Comparison of ENCODE assay signal across 36 cellular contexts in the genomic region with DNA sequence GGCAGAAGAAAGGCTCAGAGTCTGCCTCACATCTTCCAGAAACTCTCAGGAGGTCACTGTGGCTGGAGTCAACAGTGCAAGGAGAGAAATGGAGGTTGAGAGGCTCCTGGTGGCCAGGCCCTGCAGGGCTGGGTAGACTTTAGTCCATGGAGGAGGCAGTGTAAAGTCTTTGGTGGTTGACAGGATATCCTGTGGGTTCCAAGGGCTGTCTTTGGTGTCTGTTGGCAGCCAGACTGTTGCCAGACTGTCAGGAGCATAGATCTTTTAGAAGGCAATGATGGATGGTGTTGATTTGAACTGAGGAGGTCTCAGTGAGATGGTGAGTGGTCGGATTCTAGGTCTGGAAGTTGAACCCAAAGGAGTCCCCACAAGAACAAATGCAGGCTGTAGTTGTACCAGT. TPM values are rescaled to one million over a fixed set of nuclear protein-coding genes. Genes with fewer than 3 reads are reported as not detected.
"Had no signal": no experiment of that assay in that cellular context is flagged by ENCODE, and none has a peak within 500 bp of the region (broad histone marks: within the 10 kb centered on the region; RNA-seq: fewer than 3 reads in every experiment).

No MANE protein-coding gene starts in this region.

- H3K4me1 ChIP-seq: lower lobe of right lung, neural progenitor cell, parathyroid adenoma, right atrium auricular region, right lobe of liver, tibial nerve, uterus had no signal

- H3K4me2 ChIP-seq: neural progenitor cell, smooth muscle cell had no signal

- H3K4me1 Mint-ChIP-seq: immature natural killer cell; naive B cell; natural killer cell; nephron progenitor cell; neural progenitor cell; stimulated activated memory B cell treated with anti-CD40 and anti-IgM and Interleukin-4, amounts not matched to agents 10 μg/mL and 1 μg/mL and 100 μg/mL, for 72 hours; stimulated activated naive CD8-positive, alpha-beta T cell treated with anti-CD3 and anti-CD28 coated beads, Interleukin-15, amount 100 ng/mL, for 72 hours had no signal

- H3K27me3 ChIP-seq: neural progenitor cell, neutrophil, right atrium auricular region, right lobe of liver, tibial nerve, uterus had no signal

- H3K9me3 ChIP-seq: lower lobe of right lung, neutrophil, right lobe of liver, uterus had no signal

- ATAC-seq: lower lobe of right lung; natural killer cell; right lobe of liver; stimulated activated memory B cell treated with anti-CD40 and anti-IgM and Interleukin-4, amounts not matched to agents 10 μg/mL and 1 μg/mL and 100 μg/mL, for 72 hours; stimulated activated naive CD8-positive, alpha-beta T cell treated with anti-CD3 and anti-CD28 coated beads, Interleukin-15, amount 100 ng/mL, for 72 hours had no signal

- H3K9ac ChIP-seq: neural progenitor cell, parathyroid adenoma had no signal

- H3K27ac Mint-ChIP-seq: immature natural killer cell; natural killer cell; nephron progenitor cell; neural progenitor cell; progenitor cell of endocrine pancreas; stimulated activated memory B cell treated with anti-CD40 and anti-IgM and Interleukin-4, amounts not matched to agents 10 μg/mL and 1 μg/mL and 100 μg/mL, for 72 hours; stimulated activated naive CD8-positive, alpha-beta T cell treated with anti-CD3 and anti-CD28 coated beads, Interleukin-15, amount 100 ng/mL, for 72 hours; type B pancreatic cell had no signal

- H3K36me3 Mint-ChIP-seq: immature natural killer cell; natural killer cell; neural progenitor cell; stimulated activated memory B cell treated with anti-CD40 and anti-IgM and Interleukin-4, amounts not matched to agents 10 μg/mL and 1 μg/mL and 100 μg/mL, for 72 hours; type B pancreatic cell had no signal

- H3K4me3 Mint-ChIP-seq: immature natural killer cell; natural killer cell; nephron progenitor cell; neural progenitor cell; stimulated activated memory B cell treated with anti-CD40 and anti-IgM and Interleukin-4, amounts not matched to agents 10 μg/mL and 1 μg/mL and 100 μg/mL, for 72 hours; stimulated activated naive CD8-positive, alpha-beta T cell treated with anti-CD3 and anti-CD28 coated beads, Interleukin-15, amount 100 ng/mL, for 72 hours; type B pancreatic cell had no signal

- H3K9me3 Mint-ChIP-seq: type B pancreatic cell had no signal

- H3K36me3 ChIP-seq: lower lobe of right lung, neural progenitor cell, neutrophil, right atrium auricular region, right lobe of liver, tibial nerve, uterus had no signal

- H3K27ac ChIP-seq: lower lobe of right lung, neural progenitor cell, neutrophil, parathyroid adenoma, right atrium auricular region, right lobe of liver, tibial nerve, uterus had no signal

- H3K79me2 ChIP-seq: parathyroid adenoma had no signal

- H3K4me3 ChIP-seq: lower lobe of right lung, neural progenitor cell, right atrium auricular region, right lobe of liver, smooth muscle cell, tibial nerve, uterus had no signal

- DNase-seq: hypothalamus; immature natural killer cell; lower lobe of right lung; mammary epithelial cell; mesenchymal stem cell; naive B cell; natural killer cell; nephron progenitor cell; occipital lobe; right lobe of liver; stimulated activated CD4-positive, alpha-beta T cell treated with anti-CD3 and anti-CD28 coated beads, Interleukin-1b, Interleukin-23, amount 100 ng/mL, for 48 hours; stimulated activated CD4-positive, alpha-beta T cell treated with anti-CD3 and anti-CD28 coated beads, Interleukin-2, amount 100 ng/mL, for 48 hours; stimulated activated CD4-positive, alpha-beta T cell treated with anti-CD3 and anti-CD28 coated beads, Interleukin-4, amount 100 ng/mL, for 4 hours; stimulated activated CD8-positive, alpha-beta memory T cell treated with anti-CD3 and anti-CD28 coated beads, Interleukin-4, amount 100 ng/mL, for 48 hours; stimulated activated naive CD4-positive, alpha-beta T cell treated with Interleukin-2 at 50 U/mL for 16 hours; stimulated activated naive CD8-positive, alpha-beta T cell treated with anti-CD3 and anti-CD28 coated beads, Interleukin-15, amount 100 ng/mL, for 72 hours; substantia nigra; uterus had no signal

- H2AFZ ChIP-seq: neural progenitor cell, parathyroid adenoma had no signal

RNA-seq across cellular contexts. Expression of a gene that starts 45.0 kb away (rescaled TPM):
- total RNA-seq: kidney epithelial cell, liver, lower lobe of right lung, mammary epithelial cell, mononuclear cell, natural killer cell, occipital lobe, osteocyte, progenitor cell of endocrine pancreas, pulmonary artery endothelial cell, renal cortical epithelial cell, right atrium auricular region, right lobe of liver, skeletal muscle tissue, smooth muscle cell, temporal lobe, tibial nerve, ureter, uterus had no signal
